16 cellular contexts compared by ENCODE assay signal in the genomic region with DNA sequence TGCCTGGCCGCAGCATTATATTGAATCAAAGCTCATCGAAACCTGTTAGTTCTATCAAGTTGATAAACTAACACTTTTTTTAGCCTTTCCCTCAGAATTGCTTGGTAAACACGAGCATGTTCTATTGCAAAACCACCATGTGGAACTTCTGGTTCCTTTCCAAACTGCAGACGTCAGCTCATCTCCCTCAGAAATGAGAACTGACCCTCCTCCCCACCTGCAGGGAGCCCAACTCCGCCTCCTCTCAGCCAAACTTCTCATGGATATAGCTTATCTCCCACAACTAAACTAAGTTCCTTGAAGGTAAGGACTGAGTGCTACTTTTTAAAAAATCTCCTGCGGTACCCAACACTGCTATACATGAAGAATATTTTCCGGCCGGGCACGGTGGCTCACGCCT. TPM values are rescaled to one million over a fixed set of nuclear protein-coding genes. Genes with fewer than 3 reads are reported as not detected.
DNase-seq lines count a peak whose midpoint lies in the region; ATAC-seq, FAIRE-seq and TF ChIP-seq lines count a peak whose summit lies in the region.
"Had no signal": no experiment of that assay in that cellular context is flagged by ENCODE, and none has a peak within 500 bp of the region (broad histone marks: within the 10 kb centered on the region; RNA-seq: fewer than 3 reads in every experiment).

No MANE protein-coding gene starts in this region.

- TF ChIP-seq RAD21 in IMR-90 (IDR thresholded peaks at IDR 0.05; ENCODE audit: low read length), result no peak

- H3K18ac ChIP-seq in IMR-90 (ENCODE audit: low read depth, low read length), result no peak overlapping the region

- H2AFZ ChIP-seq in IMR-90 (replicated peaks; ENCODE audit: low read length, poor library complexity), result no peak overlapping the region

- no peak overlapping the region for H2BK5ac ChIP-seq in IMR-90 (ENCODE audit: low read depth, low read length, poor library complexity, severe bottlenecking)

- 0 out of 2 replicates have a peak, but pooled peaks have one; percentile 24 for ATAC-seq in IMR-90 (ENCODE audit: low read depth)
- no peak for ATAC-seq in CD8-positive, alpha-beta T cell
- ATAC-seq: stimulated activated naive B cell treated with anti-CD40 and anti-IgM and Interleukin-4, amounts not matched to agents 10 μg/mL and 1 μg/mL and 100 μg/mL, for 72 hours had no signal

- no peaks in the 10 kb centered on the region for H4K20me1 ChIP-seq in IMR-90 (ENCODE audit: insufficient read depth, low read length)

- no peak overlapping the region for H4K8ac ChIP-seq in IMR-90 (ENCODE audit: low read depth in 2 of 2, low read length in 2 of 2)

- no peaks in the 10 kb centered on the region for H3K27me3 ChIP-seq in IMR-90 (ENCODE audit: control insufficient read depth, insufficient read depth, low read length)
- H3K27me3 ChIP-seq in subcutaneous abdominal adipose tissue (ENCODE audit: control insufficient read depth in 5 of 5, insufficient read depth in 4 of 5, low read length in 5 of 5), result no peaks in the 10 kb centered on the region
- no peaks in the 10 kb centered on the region for H3K27me3 ChIP-seq in BE2C
- H3K27me3 ChIP-seq in CD8-positive, alpha-beta T cell (ENCODE audit: insufficient read depth, low read length), result no peaks in the 10 kb centered on the region
- H3K27me3 ChIP-seq: cardiac muscle cell had no signal

- H2AK9ac ChIP-seq in IMR-90 (replicated peaks; ENCODE audit: low read depth, low read length, poor library complexity), result peak overlapping the region; percentile 70

- no TSS peak for BruUV-seq in IMR-90 (replicated peaks; lab: Mats Ljungman, UMichigan)

- no peaks in the 10 kb centered on the region for H3K9me1 ChIP-seq in IMR-90 (ENCODE audit: insufficient read depth, low read length)

- H2BK120ac ChIP-seq in IMR-90 (ENCODE audit: low read depth, low read length), result no peak overlapping the region

- H3K4me1 ChIP-seq in IMR-90 (ENCODE audit: control insufficient read depth, insufficient read depth, low read length) (no peaks in the 10 kb centered on the region), subcutaneous abdominal adipose tissue (ENCODE audit: control insufficient read depth in 5 of 5, insufficient read depth in 5 of 5, low read length in 5 of 5) (peaks cover 0 to 32% (median 25%) of the 10 kb centered on the region in 5 donors), BE2C (no peaks in the 10 kb centered on the region)
- no peaks in the 10 kb centered on the region for H3K4me1 ChIP-seq in CD8-positive, alpha-beta T cell (ENCODE audit: insufficient read depth, low read length)

- H3K4me3 ChIP-seq in IMR-90 (ENCODE audit: insufficient read depth, low read depth, low read length), result no peak overlapping the region
- H3K4me3 ChIP-seq in cardiac fibroblast (replicated peaks in 1 of 2; ENCODE audit: low read depth in 2 of 2, low read length in 2 of 2), result no peak overlapping the region
- H3K4me3 ChIP-seq in subcutaneous abdominal adipose tissue (ENCODE audit: low read depth in 1 of 5, low read length in 5 of 5), result no peak overlapping the region
- no peak overlapping the region for H3K4me3 ChIP-seq in BE2C (ENCODE audit: low read depth, low read length)
- H3K4me3 ChIP-seq in CD8-positive, alpha-beta T cell (ENCODE audit: low read depth, low read length), result no peak overlapping the region
- H3K4me3 ChIP-seq: cardiac muscle cell had no signal

- no peak overlapping the region for H3K56ac ChIP-seq in IMR-90 (ENCODE audit: extremely low read depth, insufficient read depth, low read length)

- TF ChIP-seq CTCF in IMR-90 (conservative IDR thresholded peaks at IDR 0.05; ENCODE audit: low read depth, low read length), result no peak
- no peak for TF ChIP-seq CTCF in cardiac fibroblast (IDR thresholded peaks at IDR 0.05; ENCODE audit: low read depth, low read length)
- TF ChIP-seq CTCF in BE2C (IDR thresholded peaks at IDR 0.05; ENCODE audit: low read depth, low read length), result no peak
- TF ChIP-seq CTCF in CD8-positive, alpha-beta T cell (IDR thresholded peaks at IDR 0.05), result no peak

- no peak overlapping the region for H2BK15ac ChIP-seq in IMR-90 (ENCODE audit: low read depth, low read length)

- H3K14ac ChIP-seq in IMR-90 (replicated peaks; ENCODE audit: low read depth, low read length), result no peak overlapping the region

- no peak overlapping the region for H3K23ac ChIP-seq in IMR-90 (ENCODE audit: low read depth, low read length)

- FAIRE-seq in urothelium cell line (lab: Jason Lieb, UNC), result no peak
- FAIRE-seq: GM18507 had no signal

- no peak overlapping the region for H2BK20ac ChIP-seq in IMR-90 (ENCODE audit: low read depth, low read length)

- DNase-seq in IMR-90, result peak; percentile 50
- peak; percentile 69 to 88 for DNase-seq in cardiac fibroblast (ENCODE audit: low read depth in 2 of 2)
- DNase-seq in iris pigment epithelial cell (ENCODE audit: low read depth), result peak; percentile 86
- DNase-seq in urothelium cell line (ENCODE audit: low spot score), result no peak
- no peak for DNase-seq in BE2C
- no peak for DNase-seq in activated CD8-positive, alpha-beta memory T cell treated with anti-CD3 and anti-CD28 coated beads, Interleukin-2, amount 50 U/mL, for 4 hours
- DNase-seq in CD8-positive, alpha-beta T cell, result no peak
- DNase-seq: activated T-cell treated with anti-CD3 and anti-CD28 coated beads, Interleukin-2, amount 50 U/mL, for 24 hours; DMS153; NCI-H2081; stimulated activated naive B cell treated with anti-CD40 and anti-IgM and Interleukin-4, amounts not matched to agents 10 μg/mL and 1 μg/mL and 100 μg/mL, for 72 hours had no signal

- no peak overlapping the region for H3K27ac Mint-ChIP-seq in CD8-positive, alpha-beta T cell
- H3K27ac Mint-ChIP-seq: activated T-cell treated with anti-CD3 and anti-CD28 coated beads, Interleukin-2, amount 50 U/mL, for 24 hours; stimulated activated naive B cell treated with anti-CD40 and anti-IgM and Interleukin-4, amounts not matched to agents 10 μg/mL and 1 μg/mL and 100 μg/mL, for 72 hours had no signal

- in situ Hi-C loops in IMR-90 (cut with MboI; ENCODE audit: low sequenced_read_pairs), result no loop called here

- H3K4me1 Mint-ChIP-seq in CD8-positive, alpha-beta T cell (ENCODE audit: low read depth), result peaks cover 3% of the 10 kb centered on the region
- H3K4me1 Mint-ChIP-seq: stimulated activated naive B cell treated with anti-CD40 and anti-IgM and Interleukin-4, amounts not matched to agents 10 μg/mL and 1 μg/mL and 100 μg/mL, for 72 hours had no signal

- H3K9me3 Mint-ChIP-seq in CD8-positive, alpha-beta T cell, result no peaks in the 10 kb centered on the region
- H3K9me3 Mint-ChIP-seq: activated T-cell treated with anti-CD3 and anti-CD28 coated beads, Interleukin-2, amount 50 U/mL, for 24 hours; stimulated activated naive B cell treated with anti-CD40 and anti-IgM and Interleukin-4, amounts not matched to agents 10 μg/mL and 1 μg/mL and 100 μg/mL, for 72 hours had no signal

- intact Hi-C loops in IMR-90 (cut with micrococcal nuclease), result no loop called here
- intact Hi-C loops in CD8-positive, alpha-beta T cell (cut with DNase I, micrococcal nuclease), result no loop called here

- H2AK5ac ChIP-seq in IMR-90 (ENCODE audit: low read depth, low read length), result no peak overlapping the region

- no peak overlapping the region for H4K5ac ChIP-seq in IMR-90 (ENCODE audit: low read depth, low read length)

- no peak overlapping the region for H3K4me2 ChIP-seq in IMR-90 (ENCODE audit: low read depth, low read length)

- CTCF ChIA-PET in IMR-90 (lab: Yijun Ruan, JAX), result no interaction called here
- CTCF ChIA-PET in CD8-positive, alpha-beta T cell (lab: Charles Lee), result interaction anchor here (0.6 kb wide), 1 partner anchor 22 kb away, joined by 3 read pairs; no protein-coding TSS in a partner anchor

- H3K79me1 ChIP-seq in IMR-90 (ENCODE audit: low read depth in 1 of 2, low read length in 2 of 2), result no peaks in the 10 kb centered on the region; a peak in 1 of 4 replicates

- H4K91ac ChIP-seq in IMR-90 (ENCODE audit: insufficient read depth, low read depth, low read length), result no peak overlapping the region

- H3K9me3 ChIP-seq in IMR-90 (ENCODE audit: control insufficient read depth, insufficient read depth, low read length) (no peaks in the 10 kb centered on the region), subcutaneous abdominal adipose tissue (ENCODE audit: control insufficient read depth in 5 of 5, low read length in 5 of 5) (no peaks in the 10 kb centered on the region), BE2C (no peaks in the 10 kb centered on the region)
- no peaks in the 10 kb centered on the region for H3K9me3 ChIP-seq in CD8-positive, alpha-beta T cell (ENCODE audit: low read length)

- H3K9ac ChIP-seq in IMR-90 (ENCODE audit: low read depth, low read length) (no peak overlapping the region), subcutaneous abdominal adipose tissue (ENCODE audit: low read length in 5 of 5) (peak overlapping the region in 1 of 5 donors; percentile 53)

- POLR2A ChIA-PET in IMR-90 (lab: Charles Lee; ENCODE audit: unreplicated experiment), result no interaction called here
- POLR2A ChIA-PET in CD8-positive, alpha-beta T cell (lab: Charles Lee), result no interaction called here

- WGBS in IMR-90 (ENCODE audit: extremely low coverage in 2 of 2, insufficient read length in 1 of 2), 2 experiments, result 40% methylated on average over 1 of the region's 10 CpGs; no CpG with 5 or more reads in 1 of the 2 experiments

- TF ChIP-seq POLR2A in IMR-90 (IDR thresholded peaks at IDR 0.05; ENCODE audit: low read depth, low read length), result no peak

- dilution Hi-C loops in IMR-90 (cut with HindIII; ENCODE audit: low sequenced_read_pairs, unreplicated experiment), result no loop called here

- no peak overlapping the region for H3K4me3 Mint-ChIP-seq in CD8-positive, alpha-beta T cell
- H3K4me3 Mint-ChIP-seq: activated T-cell treated with anti-CD3 and anti-CD28 coated beads, Interleukin-2, amount 50 U/mL, for 24 hours; stimulated activated naive B cell treated with anti-CD40 and anti-IgM and Interleukin-4, amounts not matched to agents 10 μg/mL and 1 μg/mL and 100 μg/mL, for 72 hours had no signal

- H3K4ac ChIP-seq in IMR-90 (ENCODE audit: low read depth, low read length), result no peak overlapping the region

- H3K36me3 ChIP-seq in IMR-90 (ENCODE audit: control insufficient read depth, insufficient read depth, low read length) (no peaks in the 10 kb centered on the region), subcutaneous abdominal adipose tissue (ENCODE audit: control insufficient read depth in 5 of 5, insufficient read depth in 5 of 5, low read length in 5 of 5) (peaks cover 5 to 39% (median 23%) of the 10 kb centered on the region in 5 donors), BE2C (no peaks in the 10 kb centered on the region)
- peaks cover 11% of the 10 kb centered on the region for H3K36me3 ChIP-seq in CD8-positive, alpha-beta T cell (ENCODE audit: insufficient read depth, low read length)

- H3K27me3 Mint-ChIP-seq in CD8-positive, alpha-beta T cell (ENCODE audit: low read depth), result no peaks in the 10 kb centered on the region
- H3K27me3 Mint-ChIP-seq: activated T-cell treated with anti-CD3 and anti-CD28 coated beads, Interleukin-2, amount 50 U/mL, for 24 hours; stimulated activated naive B cell treated with anti-CD40 and anti-IgM and Interleukin-4, amounts not matched to agents 10 μg/mL and 1 μg/mL and 100 μg/mL, for 72 hours had no signal

- H3K27ac ChIP-seq in IMR-90 (ENCODE audit: insufficient read depth, low read length), result no peak overlapping the region
- H3K27ac ChIP-seq in subcutaneous abdominal adipose tissue (ENCODE audit: low read depth, low read length), result peak overlapping the region; percentile 79
- no peak overlapping the region for H3K27ac ChIP-seq in CD8-positive, alpha-beta T cell (ENCODE audit: low read depth, low read length)
- H3K27ac ChIP-seq: cardiac muscle cell, VCaP had no signal

- peaks cover 34% of the 10 kb centered on the region for H3K36me3 Mint-ChIP-seq in CD8-positive, alpha-beta T cell

RNA-seq across cellular contexts. Expression of gene SHMT1, which starts 6.7 kb away (rescaled TPM):
- 7.5 and 8.1 TPM in 2 replicates for total RNA-seq in IMR-90 (2012; rRNA removed)
- 7.3 and 7.5 TPM in 2 replicates for polyA plus RNA-seq in IMR-90 (2012; rRNA removed)
- polyA plus RNA-seq in IMR-90 (2012; cell fraction: cytosol; rRNA removed), result 4.5 and 15.3 TPM in 2 replicates
- polyA plus RNA-seq in IMR-90 (2012; cell fraction: nucleus; rRNA removed; ENCODE audit: low replicate concordance), result 11.6 and 11.8 TPM in 2 replicates
- 3.2 TPM for polyA plus RNA-seq in BE2C (2012; ENCODE audit: insufficient read depth, insufficient read length, low read depth)
- total RNA-seq in CD8-positive, alpha-beta T cell, result 1 to 10 TPM; 5.7 to 6.1 TPM

RNA-seq across cellular contexts. Expression of gene EVPLL, which starts 21.0 kb away (rescaled TPM):
- total RNA-seq in IMR-90 (2012; rRNA removed), result not detected in 2 replicates
- not detected in 2 replicates for polyA plus RNA-seq in IMR-90 (2012; rRNA removed)
- not detected in 2 replicates for polyA plus RNA-seq in IMR-90 (2012; cell fraction: cytosol; rRNA removed)
- polyA plus RNA-seq in IMR-90 (2012; cell fraction: nucleus; rRNA removed; ENCODE audit: low replicate concordance), result 0.03 and 0.05 TPM in 2 replicates
- polyA plus RNA-seq in BE2C (2012; ENCODE audit: insufficient read depth, insufficient read length, low read depth), result not detected
- total RNA-seq in CD8-positive, alpha-beta T cell, result not detected
- total RNA-seq: cardiac muscle cell, HT1080 had no signal
- polyA plus RNA-seq: cardiac muscle cell had no signal

RNA-seq across cellular contexts. Expression of gene SMCR8, which starts 41.5 kb away (rescaled TPM):
- 10.6 and 10.9 TPM in 2 replicates for total RNA-seq in IMR-90 (2012; rRNA removed)
- polyA plus RNA-seq in IMR-90 (2012; rRNA removed), result 7.1 and 7.2 TPM in 2 replicates
- 2.8 and 3.8 TPM in 2 replicates for polyA plus RNA-seq in IMR-90 (2012; cell fraction: cytosol; rRNA removed)
- 6.9 and 10.3 TPM in 2 replicates for polyA plus RNA-seq in IMR-90 (2012; cell fraction: nucleus; rRNA removed; ENCODE audit: low replicate concordance)
- 7.1 TPM for polyA plus RNA-seq in BE2C (2012; ENCODE audit: insufficient read depth, insufficient read length, low read depth)
- total RNA-seq in CD8-positive, alpha-beta T cell, result 10 to 100 TPM; 51.9 to 53.1 TPM

RNA-seq across cellular contexts. Expression of gene TOP3A, which starts 41.8 kb away (rescaled TPM):
- total RNA-seq in IMR-90 (2012; rRNA removed), result 21.3 and 25.6 TPM in 2 replicates
- 12.4 and 13.4 TPM in 2 replicates for polyA plus RNA-seq in IMR-90 (2012; rRNA removed)
- 6.9 and 11.3 TPM in 2 replicates for polyA plus RNA-seq in IMR-90 (2012; cell fraction: cytosol; rRNA removed)
- polyA plus RNA-seq in IMR-90 (2012; cell fraction: nucleus; rRNA removed; ENCODE audit: low replicate concordance), result 27.6 and 28.4 TPM in 2 replicates
- 14.1 TPM for polyA plus RNA-seq in BE2C (2012; ENCODE audit: insufficient read depth, insufficient read length, low read depth)
- 10 to 100 TPM; 28.8 to 30.9 TPM for total RNA-seq in CD8-positive, alpha-beta T cell

Comparison
In these comparisons a context has a peak if more than half of its experiments do, and no peak if none do; other contexts are left out.
1. DNase-seq: peak in IMR-90 (single experiment), cardiac fibroblast (2 of 2) and iris pigment epithelial cell (single experiment); none in urothelium cell line (single experiment), BE2C (single experiment), activated CD8-positive, alpha-beta memory T cell treated with anti-CD3 and anti-CD28 coated beads, Interleukin-2, amount 50 U/mL, for 4 hours (single experiment) and CD8-positive, alpha-beta T cell (0 of 7).